In genomic region chr19:57302020-57302465, GRCh38 we compare ENCODE assay signal across 9 cellular contexts. TPM values are rescaled to one million over a fixed set of nuclear protein-coding genes. Genes with fewer than 3 reads are reported as not detected.
DNase-seq lines count a peak whose midpoint lies in the region; ATAC-seq and TF ChIP-seq lines count a peak whose summit lies in the region.
"Had no signal": no experiment of that assay in that cellular context is flagged by ENCODE, and none has a peak within 500 bp of the region (broad histone marks: within the 10 kb centered on the region; RNA-seq: fewer than 3 reads in every experiment).

No MANE protein-coding gene starts in this region.

- TF ChIP-seq CTCF in epithelial cell of proximal tubule (conservative IDR thresholded peaks at IDR 0.05; ENCODE audit: low read depth, low read length) (no peak), psoas muscle (IDR thresholded peaks at IDR 0.05) (no peak), sigmoid colon (IDR thresholded peaks at IDR 0.05) (no peak)

- ATAC-seq in psoas muscle: peak; percentile 96 to 98 (median 97)
- no peak for ATAC-seq in activated T-cell treated with anti-CD3 and anti-CD28 coated beads, Interleukin-2, amount 50 U/mL, for 72 hours (replicated peaks in 1 of 2)

- H3K27me3 ChIP-seq in psoas muscle (ENCODE audit: insufficient read depth in 3 of 3, low read length in 2 of 3) (no peaks in the 10 kb centered on the region), sigmoid colon (no peaks in the 10 kb centered on the region)

- H3K4me1 ChIP-seq in psoas muscle (peaks cover 19% of the 10 kb centered on the region), sigmoid colon (peaks cover 0 to 8% (median 0%) of the 10 kb centered on the region in 4 donors)

- H3K27ac ChIP-seq in psoas muscle (peak overlapping the region; percentile 68), sigmoid colon (no peak overlapping the region)

- H3K27ac Mint-ChIP-seq in activated T-cell treated with anti-CD3 and anti-CD28 coated beads, Interleukin-2, amount 50 U/mL, for 72 hours: no peak overlapping the region

- H3K9me3 ChIP-seq in psoas muscle: no peaks in the 10 kb centered on the region
- no peaks in the 10 kb centered on the region for H3K9me3 ChIP-seq in sigmoid colon

- H3K4me3 ChIP-seq in epithelial cell of proximal tubule (ENCODE audit: low read depth, low read length) (no peak overlapping the region), psoas muscle (no peak overlapping the region), sigmoid colon (no peak overlapping the region)

- TF ChIP-seq EP300 in sigmoid colon (IDR thresholded peaks at IDR 0.05): no peak

- peaks cover 0 to 32% of the 10 kb centered on the region in 2 donors for H3K36me3 ChIP-seq in psoas muscle (ENCODE audit: insufficient read depth in 1 of 2, low read depth in 1 of 2)
- H3K36me3 ChIP-seq in sigmoid colon: peaks cover 0 to 64% (median 11%) of the 10 kb centered on the region in 4 donors

- H3K4me1 Mint-ChIP-seq in activated T-cell treated with anti-CD3 and anti-CD28 coated beads, Interleukin-2, amount 50 U/mL, for 72 hours (ENCODE audit: low read depth): peaks cover 13% of the 10 kb centered on the region

- no peaks in the 10 kb centered on the region for H3K27me3 Mint-ChIP-seq in activated T-cell treated with anti-CD3 and anti-CD28 coated beads, Interleukin-2, amount 50 U/mL, for 72 hours (ENCODE audit: low read depth)

- DNase-seq in EL (peak; percentile 96), NCI-H2171 (lab: John Stamatoyannopoulos, UW) (peak; percentile 35), epithelial cell of proximal tubule (ENCODE audit: low read depth) (peak; percentile 43), psoas muscle (peak; percentile 74 to 89), sigmoid colon (no peak)
- DNase-seq in activated T-cell treated with anti-CD3 and anti-CD28 coated beads, Interleukin-2, amount 50 U/mL, for 72 hours: no peak
- no peak for DNase-seq in activated CD4-positive, CD25-positive, alpha-beta regulatory T cell (lab: John Stamatoyannopoulos, UW)
- DNase-seq in effector CD4-positive, alpha-beta T cell: no peak
- DNase-seq: stimulated activated CD4-positive, alpha-beta T cell treated with anti-CD3 and anti-CD28 coated beads, Interleukin-1b, Interleukin-23, amount 100 ng/mL, for 48 hours had no signal

- peaks cover 11 to 12% of the 10 kb centered on the region in 2 donors for H3K9me3 Mint-ChIP-seq in activated T-cell treated with anti-CD3 and anti-CD28 coated beads, Interleukin-2, amount 50 U/mL, for 72 hours

- intact Hi-C loops in psoas muscle (cut with DNase I) (loop anchor here in 1 of 2 donors (2.0 kb wide), 1 partner anchor 15 kb away; no protein-coding TSS in a partner anchor), sigmoid colon (cut with DNase I) (no loop called here)

- peaks cover 29 to 57% of the 10 kb centered on the region in 2 donors for H3K36me3 Mint-ChIP-seq in activated T-cell treated with anti-CD3 and anti-CD28 coated beads, Interleukin-2, amount 50 U/mL, for 72 hours (ENCODE audit: insufficient read depth in 2 of 2)

- no peak for TF ChIP-seq POLR2A in sigmoid colon (IDR thresholded peaks at IDR 0.05)

- H3K4me3 Mint-ChIP-seq in activated T-cell treated with anti-CD3 and anti-CD28 coated beads, Interleukin-2, amount 50 U/mL, for 72 hours: no peak overlapping the region

- 15 to 47% (median 29%) methylated on average over 1 of the region's 1 CpG for WGBS in psoas muscle, 3 donors
- 92 to 94% methylated on average over 1 of the region's 1 CpG for WGBS in sigmoid colon, 2 donors

RNA-seq across cellular contexts. Expression of gene ZNF543, which starts 18.2 kb away (rescaled TPM):
- total RNA-seq in epithelial cell of proximal tubule (4.2 and 5.7 TPM in 2 replicates), psoas muscle (1 to 10 TPM; 6.7 to 6.8 (median 6.7) TPM), sigmoid colon (1 to 10 TPM; 5.4 to 8.1 (median 7.5) TPM)
- polyA plus RNA-seq in psoas muscle (1 to 10 TPM; 1.0 to 3.9 (median 2.0) TPM), sigmoid colon (1 to 10 TPM in 1 of 3 donors, under 1 TPM in 2; 0.46 to 1.6 (median 0.60) TPM)
- 1 to 10 TPM; 8.4 to 9.0 TPM for total RNA-seq in activated T-cell treated with anti-CD3 and anti-CD28 coated beads, Interleukin-2, amount 50 U/mL, for 72 hours

RNA-seq across cellular contexts. Expression of gene ZNF460, which starts 21.8 kb away (rescaled TPM):
- total RNA-seq in epithelial cell of proximal tubule: 17.0 and 30.3 TPM in 2 replicates
- 10 to 100 TPM; 30.1 to 54.0 (median 38.1) TPM for total RNA-seq in psoas muscle
- 1 to 10 TPM; 1.0 to 7.0 (median 1.1) TPM for polyA plus RNA-seq in psoas muscle
- 10 to 100 TPM; 48.2 to 95.2 (median 55.1) TPM for total RNA-seq in sigmoid colon
- polyA plus RNA-seq in sigmoid colon: 1 to 10 TPM in 1 of 3 donors, under 1 TPM in 1, not detected in 1; 0.69 to 5.1 TPM
- 100 to 1,000 TPM; 114 to 129 TPM for total RNA-seq in activated T-cell treated with anti-CD3 and anti-CD28 coated beads, Interleukin-2, amount 50 U/mL, for 72 hours

RNA-seq across cellular contexts. Expression of gene ZNF304, which starts 49.0 kb away (rescaled TPM):
- total RNA-seq in epithelial cell of proximal tubule: 2.7 and 5.8 TPM in 2 replicates
- 1 to 10 TPM; 3.3 to 8.8 (median 6.8) TPM for total RNA-seq in psoas muscle
- 1 to 10 TPM; 2.3 to 6.2 (median 3.3) TPM for polyA plus RNA-seq in psoas muscle
- 1 to 10 TPM; 7.1 to 9.6 (median 9.1) TPM for total RNA-seq in sigmoid colon
- polyA plus RNA-seq in sigmoid colon: 1 to 10 TPM in 2 of 3 donors, under 1 TPM in 1; 0.92 to 3.1 (median 1.2) TPM
- 1 to 10 TPM; 8.1 to 8.3 TPM for total RNA-seq in activated T-cell treated with anti-CD3 and anti-CD28 coated beads, Interleukin-2, amount 50 U/mL, for 72 hours

Comparison
In these comparisons a context has a peak if more than half of its experiments do, and no peak if none do; other contexts are left out.
1. DNase-seq: peak in EL (single experiment), NCI-H2171 (single experiment), epithelial cell of proximal tubule (single experiment) and psoas muscle (2 of 2); none in sigmoid colon (single experiment), activated T-cell treated with anti-CD3 and anti-CD28 coated beads, Interleukin-2, amount 50 U/mL, for 72 hours (0 of 2), activated CD4-positive, CD25-positive, alpha-beta regulatory T cell (0 of 4) and effector CD4-positive, alpha-beta T cell (single experiment).
2. ATAC-seq: peak in psoas muscle (4 of 4); none in activated T-cell treated with anti-CD3 and anti-CD28 coated beads, Interleukin-2, amount 50 U/mL, for 72 hours (0 of 2).